Comparison of ENCODE assay signal across 14 cellular contexts in genomic region chr2:134247679-134248078, GRCh38. TPM values are rescaled to one million over a fixed set of nuclear protein-coding genes. Genes with fewer than 3 reads are reported as not detected.
A peak's percentile ranks its signal among the peaks of the same experiment; 100 is the strongest.
DNase-seq lines count a peak whose midpoint lies in the region; ATAC-seq and TF ChIP-seq lines count a peak whose summit lies in the region.
"Had no signal": no experiment of that assay in that cellular context is flagged by ENCODE, and none has a peak within 500 bp of the region (broad histone marks: within the 10 kb centered on the region; RNA-seq: fewer than 3 reads in every experiment).

No MANE protein-coding gene starts in this region.

- peaks cover 6% of the 10 kb centered on the region; the same call in 1 of the 2 replicates for H4K20me1 ChIP-seq in GM23338 (replicated peaks; ENCODE audit: insufficient read depth)

- H3K36me3 ChIP-seq in CD4-positive, alpha-beta memory T cell (ENCODE audit: insufficient read depth, low read length) = no peaks in the 10 kb centered on the region
- H3K36me3 ChIP-seq in brain microvascular endothelial cell (replicated peaks) (no peaks in the 10 kb centered on the region), GM23338 (ENCODE audit: insufficient read depth) (no peaks in the 10 kb centered on the region)

- H3K79me2 ChIP-seq in GM23338 (replicated peaks; ENCODE audit: insufficient read depth) = peaks cover 45% of the 10 kb centered on the region

- no peak for DNase-seq in CD4-positive, alpha-beta memory T cell
- no peak for DNase-seq in NCI-H187 treated with DMSO at 0.1 percent for 48 hours (lab: John Stamatoyannopoulos, UW)
- no peak for DNase-seq in brain microvascular endothelial cell
- DNase-seq in NCI-H2196 (lab: John Stamatoyannopoulos, UW; ENCODE audit: unreplicated experiment) = no peak
- no peak for DNase-seq in GM23338 (ENCODE audit: low spot score)
- DNase-seq: central memory CD4-positive, alpha-beta T cell; NCI-H2081; small intestine had no signal

- H3K4me1 ChIP-seq in CD4-positive, alpha-beta memory T cell (ENCODE audit: insufficient read depth, low read length) = peaks cover 100% of the 10 kb centered on the region
- H3K4me1 ChIP-seq in GM23338 (ENCODE audit: insufficient read depth) = peaks cover 3% of the 10 kb centered on the region; the same call in 1 of the 2 replicates

- no peak overlapping the region for H2AFZ ChIP-seq in GM23338

- H3K4me3 ChIP-seq in CD4-positive, alpha-beta memory T cell (ENCODE audit: low read length in 2 of 2) = no peak overlapping the region
- H3K4me3 ChIP-seq in brain microvascular endothelial cell (ENCODE audit: low read depth, low read length) (no peak overlapping the region), GM23338 (no peak overlapping the region)

- POLR2A ChIA-PET in CD4-positive, alpha-beta memory T cell (lab: Charles Lee; ENCODE audit: partially characterized antibody) = no interaction called here

- peaks cover 9 to 11% of the 10 kb centered on the region in 2 donors for H3K36me3 Mint-ChIP-seq in CD4-positive, alpha-beta memory T cell
- no peaks in the 10 kb centered on the region for H3K36me3 Mint-ChIP-seq in GM23338 (ENCODE audit: low read depth)

- H3K27me3 Mint-ChIP-seq in CD4-positive, alpha-beta memory T cell = no peaks in the 10 kb centered on the region
- H3K27me3 Mint-ChIP-seq in GM23338 (ENCODE audit: insufficient read depth, low read depth, poor library complexity) = no peaks in the 10 kb centered on the region

- TF ChIP-seq CTCF in brain microvascular endothelial cell (IDR thresholded peaks at IDR 0.05; ENCODE audit: low read depth, low read length, missing control alignments) = no peak
- no peak for TF ChIP-seq CTCF in GM23338 (conservative IDR thresholded peaks at IDR 0.05; ENCODE audit: low read depth in 2 of 2)

- in situ Hi-C loops in brain microvascular endothelial cell (cut with HindIII; ENCODE audit: low pct_ligation_motif_present, low sequenced_read_pairs) = no loop called here

- CTCF ChIA-PET in CD4-positive, alpha-beta memory T cell (lab: Charles Lee; ENCODE audit: partially characterized antibody) = interaction anchor here (2.2 to 7.7 kb wide), 2 partner anchors 40 to 128 kb away, joined by 6 to 39 read pairs; no protein-coding TSS in a partner anchor

- no peaks in the 10 kb centered on the region for H3F3A ChIP-seq in GM23338 (replicated peaks; ENCODE audit: low read depth)

- H3K4me3 Mint-ChIP-seq in CD4-positive, alpha-beta memory T cell = peak overlapping the region in 3 of 8 donors; percentile 10 to 76 (median 58)
- no peak overlapping the region for H3K4me3 Mint-ChIP-seq in GM23338

- H3K4me2 ChIP-seq in GM23338 = no peak overlapping the region

- H3K9me3 Mint-ChIP-seq in CD4-positive, alpha-beta memory T cell = no peaks in the 10 kb centered on the region
- no peaks in the 10 kb centered on the region; the same call in 2 of the 3 replicates for H3K9me3 Mint-ChIP-seq in GM23338
- H3K9me3 Mint-ChIP-seq: activated T-helper 2 cell treated with anti-CD3 and anti-CD28 coated beads, Interferon-gamma antibody, Interleukin-2, Interleukin-4, amounts not matched to agents 10 μg/mL and 5 μg/mL and 100 μg/mL, durations not matched to agents 14 hours and 24 hours and 36 hours had no signal

- peak overlapping the region in 6 of 7 donors; percentile 13 to 91 (median 74) for H3K27ac Mint-ChIP-seq in CD4-positive, alpha-beta memory T cell
- H3K27ac Mint-ChIP-seq in GM23338 = no peak overlapping the region
- H3K27ac Mint-ChIP-seq: activated T-helper 2 cell treated with anti-CD3 and anti-CD28 coated beads, Interferon-gamma antibody, Interleukin-2, Interleukin-4, amounts not matched to agents 10 μg/mL and 5 μg/mL and 100 μg/mL, durations not matched to agents 14 hours and 24 hours and 36 hours had no signal

- H3K27me3 ChIP-seq in CD4-positive, alpha-beta memory T cell (ENCODE audit: insufficient read depth, low read length) = no peaks in the 10 kb centered on the region
- no peaks in the 10 kb centered on the region for H3K27me3 ChIP-seq in brain microvascular endothelial cell (replicated peaks)
- H3K27me3 ChIP-seq in GM23338 (ENCODE audit: insufficient read depth) = no peaks in the 10 kb centered on the region

- H3K9me3 ChIP-seq in CD4-positive, alpha-beta memory T cell (ENCODE audit: control insufficient read depth in 1 of 2, low read length in 2 of 2) = no peaks in the 10 kb centered on the region

- peaks cover 17% of the 10 kb centered on the region; the same call in 1 of the 2 replicates for H3K9me2 ChIP-seq in GM23338 (ENCODE audit: insufficient read depth)

- intact Hi-C loops in CD4-positive, alpha-beta memory T cell (cut with micrococcal nuclease) = loop anchor here (5.0 to 10.0 kb wide), 3 partner anchors 40 to 667 kb away; partner anchors contain the start of gene CCNT2

- peak; percentile 43 for ATAC-seq in GM19395 (IDR thresholded peaks at IDR 0.05; ENCODE audit: unreplicated experiment)
- peak; percentile 64 for ATAC-seq in HG02798 (IDR thresholded peaks at IDR 0.05; ENCODE audit: poor library complexity, unreplicated experiment)
- peak; percentile 37 for ATAC-seq in HG03571 (IDR thresholded peaks at IDR 0.05; ENCODE audit: unreplicated experiment)
- ATAC-seq in GM23338 = no peak
- ATAC-seq: HepG2, Right ventricle myocardium inferior had no signal

- no peak overlapping the region for H3K27ac ChIP-seq in CD4-positive, alpha-beta memory T cell (ENCODE audit: low read depth, low read length)
- H3K27ac ChIP-seq in brain microvascular endothelial cell (no peak overlapping the region), GM23338 (ENCODE audit: low read depth) (no peak overlapping the region)

- H3K4me1 Mint-ChIP-seq in CD4-positive, alpha-beta memory T cell = peaks cover 76 to 98% (median 92%) of the 10 kb centered on the region in 4 donors
- H3K4me1 Mint-ChIP-seq in GM23338 = peaks cover 26% of the 10 kb centered on the region

TF ChIP-seq in GM23338, 12 proteins besides CTCF, POLR2A, EP300 and RAD21:
- TF ChIP-seq ZNF331 (CRISPR knock-in tag; IDR thresholded peaks at IDR 0.05; ENCODE audit: low read depth) (no peak), POLR2AphosphoS5 (IDR thresholded peaks at IDR 0.05; ENCODE audit: low read depth) (no peak), EZH2phosphoT487 (IDR thresholded peaks at IDR 0.05; ENCODE audit: unreplicated experiment) (no peak), CREB1 (CRISPR knock-in tag; IDR thresholded peaks at IDR 0.05; ENCODE audit: low read depth) (no peak), EZH2 (IDR thresholded peaks at IDR 0.05; ENCODE audit: low read depth, unreplicated experiment) (no peak), ZNF114 (CRISPR knock-in tag; IDR thresholded peaks at IDR 0.05) (no peak), STAT1 (IDR thresholded peaks at IDR 0.05; ENCODE audit: unreplicated experiment) (no peak), NANOG (IDR thresholded peaks at IDR 0.05; ENCODE audit: borderline replicate concordance) (no peak), REST (IDR thresholded peaks at IDR 0.05; ENCODE audit: unreplicated experiment) (no peak)

RNA-seq across cellular contexts. Expression of gene MGAT5, which starts 6.2 kb away (rescaled TPM):
- 10 to 100 TPM; 78.1 to 81.3 TPM for total RNA-seq in CD4-positive, alpha-beta memory T cell
- polyA plus RNA-seq in CD4-positive, alpha-beta memory T cell = 10 to 100 TPM in 1 of 2 donors, 1 to 10 TPM in 1; 4.4 to 17.9 TPM
- 25.4 and 27.6 TPM in 2 replicates for total RNA-seq in GM23338 (2014; rRNA removed; shearing (Covaris generic))
- polyA plus RNA-seq in GM23338 (2016; fragmentation: Nextera tagmentation; extraction: Ambion mirVana) = 4.6 and 7.0 TPM in 2 replicates
